ENCODE assay signal across 9 cellular contexts in genomic region chr6:133921249-133921859, GRCh38. TPM values are rescaled to one million over a fixed set of nuclear protein-coding genes. Genes with fewer than 3 reads are reported as not detected.
DNase-seq lines count a peak whose midpoint lies in the region; ATAC-seq, FAIRE-seq and TF ChIP-seq lines count a peak whose summit lies in the region.
"Had no signal": no experiment of that assay in that cellular context is flagged by ENCODE, and none has a peak within 500 bp of the region (broad histone marks: within the 10 kb centered on the region; RNA-seq: fewer than 3 reads in every experiment).

No MANE protein-coding gene starts in this region.

- H3K79me2 ChIP-seq in MM.1S (ENCODE audit: low read length): no peaks in the 10 kb centered on the region

- TF ChIP-seq EP300 in gastroesophageal sphincter (IDR thresholded peaks at IDR 0.05): no peak

- H3K9ac ChIP-seq in MM.1S (ENCODE audit: low read length): no peak overlapping the region

- H3K4me1 ChIP-seq in MM.1S (ENCODE audit: low read length): peaks cover 5% of the 10 kb centered on the region; the same call in 1 of the 2 replicates
- no peaks in the 10 kb centered on the region for H3K4me1 ChIP-seq in SJCRH30
- peaks cover 0 to 22% (median 9%) of the 10 kb centered on the region in 3 donors for H3K4me1 ChIP-seq in gastroesophageal sphincter

- H3K27me3 ChIP-seq in MM.1S (replicated peaks; ENCODE audit: insufficient read depth, low read length): no peaks in the 10 kb centered on the region
- no peaks in the 10 kb centered on the region for H3K27me3 ChIP-seq in SJCRH30
- H3K27me3 ChIP-seq in gastroesophageal sphincter: no peaks in the 10 kb centered on the region

- H3K27ac ChIP-seq in MM.1S (ENCODE audit: low read length) (no peak overlapping the region), SJCRH30 (no peak overlapping the region), gastroesophageal sphincter (no peak overlapping the region)

- FAIRE-seq in urothelium cell line (lab: Jason Lieb, UNC): no peak
- FAIRE-seq: colon had no signal

- peak; percentile 29 for DNase-seq in DMS 273 treated with DMSO at 0.1 percent for 48 hours (lab: John Stamatoyannopoulos, UW)
- DNase-seq in MM.1S: peak; percentile 84
- peak; percentile 73 to 89 for DNase-seq in SJCRH30
- peak; percentile 32 for DNase-seq in activated effector memory CD4-positive, alpha-beta T cell treated with Interleukin-2 at 50 U/mL for 16 hours
- peak; percentile 36 to 96 (median 84) for DNase-seq in posterior cingulate gyrus
- DNase-seq in urothelium cell line (ENCODE audit: low spot score): peak; percentile 71

- no peaks in the 10 kb centered on the region for H4K20me1 ChIP-seq in MM.1S (ENCODE audit: insufficient read depth, low read length)

- TF ChIP-seq CTCF in MM.1S (IDR thresholded peaks at IDR 0.05; ENCODE audit: low read length) (peak; percentile 74), gastroesophageal sphincter (IDR thresholded peaks at IDR 0.05) (peak; percentile 57 to 88 (median 78))

- no peaks in the 10 kb centered on the region for H3F3A ChIP-seq in MM.1S (ENCODE audit: insufficient read depth, low read length)

- ATAC-seq in GM21786 (IDR thresholded peaks at IDR 0.05; ENCODE audit: unreplicated experiment) (peak; percentile 61), gastroesophageal sphincter (peak; percentile 46)

- H2AFZ ChIP-seq in MM.1S (ENCODE audit: low read length): no peak overlapping the region

- H3K9me3 ChIP-seq in MM.1S (replicated peaks; ENCODE audit: insufficient read depth, low read length): no peaks in the 10 kb centered on the region
- H3K9me3 ChIP-seq in SJCRH30 (replicated peaks): no peaks in the 10 kb centered on the region
- no peaks in the 10 kb centered on the region for H3K9me3 ChIP-seq in gastroesophageal sphincter

- intact Hi-C loops in posterior cingulate gyrus (cut with DNase I): loop anchor here (10.0 kb wide), 1 partner anchor 143 kb away; no protein-coding TSS in a partner anchor

- 7 to 13% methylated on average over 5 to 6 of the region's 6 CpGs for WGBS in gastroesophageal sphincter (ENCODE audit: low coverage in 1 of 2), 2 donors

- TF ChIP-seq POLR2A in gastroesophageal sphincter (IDR thresholded peaks at IDR 0.05): no peak

- H3K4me3 ChIP-seq in MM.1S (ENCODE audit: low read length) (no peak overlapping the region), SJCRH30 (no peak overlapping the region), gastroesophageal sphincter (no peak overlapping the region)

- H3K36me3 ChIP-seq in MM.1S (replicated peaks; ENCODE audit: insufficient read depth, low read length): no peaks in the 10 kb centered on the region
- H3K36me3 ChIP-seq in SJCRH30: no peaks in the 10 kb centered on the region
- no peaks in the 10 kb centered on the region for H3K36me3 ChIP-seq in gastroesophageal sphincter

- H3K9me2 ChIP-seq in MM.1S (replicated peaks; ENCODE audit: insufficient read depth, low read length): no peaks in the 10 kb centered on the region

- peak overlapping the region; percentile 37; the same call in 1 of the 2 replicates for H3K4me2 ChIP-seq in MM.1S (ENCODE audit: low read depth, low read length)

RNA-seq across cellular contexts. Expression of gene TBPL1, which starts 31.7 kb away (rescaled TPM):
- 56.2 and 57.1 TPM in 2 replicates for total RNA-seq in SJCRH30 (2014; rRNA removed; shearing (Covaris generic))
- 10 to 100 TPM; 10.1 to 19.1 (median 13.7) TPM for total RNA-seq in gastroesophageal sphincter

RNA-seq across cellular contexts. Expression of gene TCF21, which starts 32.4 kb away (rescaled TPM):
- total RNA-seq in SJCRH30 (2014; rRNA removed; shearing (Covaris generic)): not detected in 2 replicates
- 10 to 100 TPM; 13.5 to 36.9 (median 22.2) TPM for total RNA-seq in gastroesophageal sphincter

Comparison
In these comparisons a context has a peak if more than half of its experiments do, and no peak if none do; other contexts are left out.
1. DNase-seq: peak in every context shown above with its lines; median percentile 84 in posterior cingulate gyrus; 84 in MM.1S; 81 in SJCRH30; 71 in urothelium cell line; 32 in activated effector memory CD4-positive, alpha-beta T cell treated with Interleukin-2 at 50 U/mL for 16 hours; 29 in DMS 273 treated with DMSO at 0.1 percent for 48 hours.
2. RNA of gene TCF21, which starts 32.4 kb away (total RNA-seq): 13.5 to 36.9 TPM in gastroesophageal sphincter; not detected in SJCRH30; every median in the first group is over 10 times any median in the second.